ENCODE assay signal across 8 cellular contexts in genomic region chr1:161117681-161118581, GRCh38. TPM values are rescaled to one million over a fixed set of nuclear protein-coding genes. Genes with fewer than 3 reads are reported as not detected.
DNase-seq lines count a peak whose midpoint lies in the region; ATAC-seq and TF ChIP-seq lines count a peak whose summit lies in the region.

A gene with protein sequence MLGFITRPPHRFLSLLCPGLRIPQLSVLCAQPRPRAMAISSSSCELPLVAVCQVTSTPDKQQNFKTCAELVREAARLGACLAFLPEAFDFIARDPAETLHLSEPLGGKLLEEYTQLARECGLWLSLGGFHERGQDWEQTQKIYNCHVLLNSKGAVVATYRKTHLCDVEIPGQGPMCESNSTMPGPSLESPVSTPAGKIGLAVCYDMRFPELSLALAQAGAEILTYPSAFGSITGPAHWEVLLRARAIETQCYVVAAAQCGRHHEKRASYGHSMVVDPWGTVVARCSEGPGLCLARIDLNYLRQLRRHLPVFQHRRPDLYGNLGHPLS (plus strand): TSS chr1:161118105. CDS start chr1:161118177, 72 bp downstream.
A gene with protein sequence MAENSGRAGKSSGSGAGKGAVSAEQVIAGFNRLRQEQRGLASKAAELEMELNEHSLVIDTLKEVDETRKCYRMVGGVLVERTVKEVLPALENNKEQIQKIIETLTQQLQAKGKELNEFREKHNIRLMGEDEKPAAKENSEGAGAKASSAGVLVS (minus strand): TSS chr1:161118037. CDS start chr1:161118026, 11 bp downstream.

- 0 to 1% (median 0%) methylated on average over 59 of the region's 59 CpGs for WGBS in adipose tissue, 3 donors
- WGBS in trophoblast cell (ENCODE audit: extremely low coverage, insufficient coverage, insufficient read length) = no CpG with 5 or more reads among the region's 59 CpGs

- no peak within 1 kb of the TSS for H3K23ac ChIP-seq in trophoblast cell (ENCODE audit: low read length)

- H4K91ac ChIP-seq in trophoblast cell (ENCODE audit: low read depth, low read length) = peak within 1 kb of the TSS; percentile 45

- H3K27ac ChIP-seq in adipose tissue (ENCODE audit: low read depth, low read length) = peak within 1 kb of the TSS; percentile 48
- H3K27ac ChIP-seq in trophoblast cell (ENCODE audit: low read depth, low read length) = peak within 1 kb of the TSS; percentile 90
- H3K27ac ChIP-seq in tibial artery = peak within 1 kb of the TSS; percentile 93 to 95

- peak within 1 kb of the TSS; percentile 32 for H3K4ac ChIP-seq in trophoblast cell (ENCODE audit: low read depth, low read length)

- H3K27me3 ChIP-seq in trophoblast cell (ENCODE audit: insufficient read depth, low read length) (no peaks in the 10 kb centered on the region), tibial artery (no peaks in the 10 kb centered on the region)

- H2AK5ac ChIP-seq in trophoblast cell (ENCODE audit: low read length) = peak within 1 kb of the TSS; percentile 74

- H3K4me1 ChIP-seq in trophoblast cell (ENCODE audit: control insufficient read depth in 1 of 2, insufficient read depth in 2 of 2, low read length in 2 of 2) = peaks cover 9 to 11% of the 10 kb centered on the region in 2 experiments
- peaks cover 0 to 57% (median 44%) of the 10 kb centered on the region in 4 donors for H3K4me1 ChIP-seq in tibial artery

- H2BK120ac ChIP-seq in trophoblast cell (ENCODE audit: insufficient read depth, low read length, poor library complexity) = peak within 1 kb of the TSS; percentile 5

- H3K79me2 ChIP-seq in trophoblast cell (ENCODE audit: control insufficient read depth, insufficient read depth, low read length, poor library complexity) = peaks cover 10% of the 10 kb centered on the region

- peak within 1 kb of the TSS; percentile 77 for H3K4me2 ChIP-seq in trophoblast cell (ENCODE audit: low read length)

- H3K9me3 ChIP-seq in trophoblast cell (ENCODE audit: insufficient read depth, low read depth, low read length) (peaks cover 2% of the 10 kb centered on the region), tibial artery (no peaks in the 10 kb centered on the region)

- ATAC-seq in HG02642 (IDR thresholded peaks at IDR 0.05; ENCODE audit: poor library complexity, unreplicated experiment) = peak; percentile 88

- peak within 1 kb of the TSS; percentile 61 for H2AFZ ChIP-seq in trophoblast cell (ENCODE audit: insufficient read depth, low read length, poor library complexity)

- peak within 1 kb of the TSS; percentile 33 for H3K14ac ChIP-seq in trophoblast cell (ENCODE audit: low read length)

- H3K79me1 ChIP-seq in trophoblast cell (ENCODE audit: low read length) = peaks cover 5% of the 10 kb centered on the region

- peak within 1 kb of the TSS; percentile 14 for H2BK12ac ChIP-seq in trophoblast cell (ENCODE audit: low read length)

- H3K36me3 ChIP-seq in trophoblast cell (ENCODE audit: control insufficient read depth in 1 of 2, insufficient read depth in 2 of 2, low read length in 2 of 2) (peaks cover 19 to 27% of the 10 kb centered on the region in 2 experiments), tibial artery (peaks cover 23 to 34% (median 31%) of the 10 kb centered on the region in 3 donors)

- H4K8ac ChIP-seq in trophoblast cell (ENCODE audit: low read depth, low read length) = peak within 1 kb of the TSS; percentile 67

- H4K12ac ChIP-seq in trophoblast cell (ENCODE audit: low read depth, low read length) = peak within 1 kb of the TSS; percentile 45

- intact Hi-C loops in cardiac septum (cut with DNase I) (loop anchor here (2.0 to 5.0 kb wide), 2 partner anchors 15 to 34 kb away; partner anchors contain the start of genes DEDD and UFC1), tibial artery (cut with DNase I; ENCODE audit: low total_unique reads) (no loop called here)

- peak within 1 kb of the TSS; percentile 100 for H3K4me3 ChIP-seq in GM12875 (ENCODE audit: low read depth, low read length)
- H3K4me3 ChIP-seq in trophoblast cell (ENCODE audit: low read depth, low read length) = peak within 1 kb of the TSS; percentile 95
- H3K4me3 ChIP-seq in tibial artery = peak within 1 kb of the TSS; percentile 93 to 94

- peak within 1 kb of the TSS; percentile 29 for H2BK5ac ChIP-seq in trophoblast cell (ENCODE audit: low read depth, low read length, poor library complexity)

- TF ChIP-seq CTCF in GM12875 (IDR thresholded peaks at IDR 0.05; ENCODE audit: borderline replicate concordance, insufficient read depth, low read depth, low read length) (no peak), tibial artery (IDR thresholded peaks at IDR 0.05) (peak in 1 of 2 experiments; percentile 6)

- peak within 1 kb of the TSS; percentile 8 for H3K18ac ChIP-seq in trophoblast cell (ENCODE audit: low read length)

- peak; percentile 82 for DNase-seq in NCI-H1105 treated with DMSO at 0.1 percent for 48 hours (lab: John Stamatoyannopoulos, UW)
- peak; percentile 70 to 87 (median 80) for DNase-seq in T-helper 1 cell
- DNase-seq in cardiac septum (ENCODE audit: low spot score) = peak; percentile 95
- peak; percentile 89 to 92 for DNase-seq in trophoblast cell
- DNase-seq in tibial artery = peak; percentile 79 to 90

- peak within 1 kb of the TSS; percentile 90 for H3K9ac ChIP-seq in trophoblast cell (ENCODE audit: low read length)

RNA-seq across cellular contexts. Expression of the first gene that starts in this region (rescaled TPM):
- 10 to 100 TPM; 23.7 to 48.1 (median 41.2) TPM for polyA plus RNA-seq in adipose tissue
- total RNA-seq in cardiac septum = 31.3 TPM
- 40.6 and 42.0 TPM in 2 replicates for polyA plus RNA-seq in trophoblast cell (2013)

RNA-seq across cellular contexts. Expression of the second gene that starts in this region (rescaled TPM):
- polyA plus RNA-seq in adipose tissue = 100 to 1,000 TPM in 2 of 3 donors, 10 to 100 TPM in 1; 53.0 to 201 (median 139) TPM
- 43.1 TPM for total RNA-seq in cardiac septum
- polyA plus RNA-seq in trophoblast cell (2013) = 263 and 270 TPM in 2 replicates

Comparison
In these comparisons a context has a peak if more than half of its experiments do, and no peak if none do; other contexts are left out.
1. Peak in every context shown above with its lines: DNase-seq, ATAC-seq, H3K4me3 ChIP-seq and H3K27ac ChIP-seq.